ENCODE assay signal across 8 cellular contexts in genomic region chr10:92544296-92544695, GRCh38. TPM values are rescaled to one million over a fixed set of nuclear protein-coding genes. Genes with fewer than 3 reads are reported as not detected.
DNase-seq lines count a peak whose midpoint lies in the region; ATAC-seq and TF ChIP-seq lines count a peak whose summit lies in the region.

No MANE protein-coding gene starts in this region.

- H3K9ac ChIP-seq in IMR-90 (ENCODE audit: low read depth, low read length), result no peak overlapping the region

- no peak overlapping the region for H3K4me2 ChIP-seq in IMR-90 (ENCODE audit: low read depth, low read length)

- peaks cover 4% of the 10 kb centered on the region; the same call in 1 of the 2 replicates for H3K9me1 ChIP-seq in IMR-90 (ENCODE audit: insufficient read depth, low read length)

- no peak overlapping the region for H3K4ac ChIP-seq in IMR-90 (ENCODE audit: low read depth, low read length)

- H3K4me1 ChIP-seq in IMR-90 (ENCODE audit: control insufficient read depth, insufficient read depth, low read length) (peaks cover 2% of the 10 kb centered on the region), left ventricle myocardium inferior (peaks cover 15% of the 10 kb centered on the region)

- BruUV-seq in IMR-90 (replicated peaks; lab: Mats Ljungman, UMichigan), result no TSS peak

- no peaks in the 10 kb centered on the region for H3K9me3 ChIP-seq in IMR-90 (ENCODE audit: control insufficient read depth, insufficient read depth, low read length)
- H3K9me3 ChIP-seq in left ventricle myocardium inferior (replicated peaks), result no peaks in the 10 kb centered on the region

- H3K27me3 ChIP-seq in IMR-90 (ENCODE audit: control insufficient read depth, insufficient read depth, low read length), result no peaks in the 10 kb centered on the region
- H3K27me3 ChIP-seq in left ventricle myocardium inferior (ENCODE audit: low read depth), result no peaks in the 10 kb centered on the region

- H3K4me3 ChIP-seq in IMR-90 (ENCODE audit: insufficient read depth, low read depth, low read length), result no peak overlapping the region
- no peak overlapping the region for H3K4me3 ChIP-seq in left ventricle myocardium inferior

- dilution Hi-C loops in IMR-90 (cut with HindIII; ENCODE audit: low sequenced_read_pairs, unreplicated experiment), result no loop called here

- no peak overlapping the region for H3K23ac ChIP-seq in IMR-90 (ENCODE audit: low read depth, low read length)

- POLR2A ChIA-PET in IMR-90 (lab: Charles Lee; ENCODE audit: unreplicated experiment), result no interaction called here

- H3K18ac ChIP-seq in IMR-90 (ENCODE audit: low read depth, low read length), result no peak overlapping the region

- DNase-seq in ELR (ENCODE audit: low read depth) (peak; percentile 36), IMR-90 (peak; percentile 48), SKM-1 treated with dmso at 0.1 percent for 144 hours (lab: John Stamatoyannopoulos, UW; ENCODE audit: unreplicated experiment) (peak; percentile 93), iPS-NIHi7 (ENCODE audit: extremely low spot score) (peak; percentile 24), left ventricle myocardium inferior (no peak), cortex of kidney (lab: John Stamatoyannopoulos, UW) (no peak), NCI-H510A treated with DMSO at 0.1 percent for 48 hours (lab: John Stamatoyannopoulos, UW) (no peak)

- H3K79me1 ChIP-seq in IMR-90 (ENCODE audit: low read depth in 1 of 2, low read length in 2 of 2), result peaks cover 18 to 41% of the 10 kb centered on the region in 2 experiments

- H2BK15ac ChIP-seq in IMR-90 (ENCODE audit: low read depth, low read length), result no peak overlapping the region

- H3K36me3 ChIP-seq in IMR-90 (ENCODE audit: control insufficient read depth, insufficient read depth, low read length) (peaks cover 2% of the 10 kb centered on the region; the same call in 1 of the 2 replicates), left ventricle myocardium inferior (peaks cover 4% of the 10 kb centered on the region)

- no peak overlapping the region for H2AK9ac ChIP-seq in IMR-90 (replicated peaks; ENCODE audit: low read depth, low read length, poor library complexity)

- CTCF ChIA-PET in IMR-90 (lab: Yijun Ruan, JAX), result interaction anchor here (0.9 kb wide), 1 partner anchor 16 kb away, joined by 9 read pairs; no protein-coding TSS in a partner anchor

- TF ChIP-seq CTCF in IMR-90 (conservative IDR thresholded peaks at IDR 0.05; ENCODE audit: low read depth, low read length) (no peak), left ventricle myocardium inferior (IDR thresholded peaks at IDR 0.05; ENCODE audit: borderline replicate concordance) (no peak)

- in situ Hi-C loops in IMR-90 (cut with MboI; ENCODE audit: low sequenced_read_pairs), result no loop called here

- WGBS in IMR-90 (ENCODE audit: extremely low coverage in 2 of 2, insufficient read length in 1 of 2), 2 experiments, result no CpG with 5 or more reads among the region's 3 CpGs

- peaks cover 5% of the 10 kb centered on the region; the same call in 1 of the 2 replicates for H4K20me1 ChIP-seq in IMR-90 (ENCODE audit: insufficient read depth, low read length)

- ATAC-seq in IMR-90 (ENCODE audit: low read depth) (peak; percentile 27; the same call in 1 of the 2 replicates), GM19324 (IDR thresholded peaks at IDR 0.05; ENCODE audit: low FRiP score, unreplicated experiment) (no peak)

- no peak overlapping the region for H3K56ac ChIP-seq in IMR-90 (ENCODE audit: extremely low read depth, insufficient read depth, low read length)

- TF ChIP-seq POLR2A in IMR-90 (IDR thresholded peaks at IDR 0.05; ENCODE audit: low read depth, low read length), result no peak

- H4K91ac ChIP-seq in IMR-90 (ENCODE audit: insufficient read depth, low read depth, low read length), result no peak overlapping the region

- no peak overlapping the region for H2BK5ac ChIP-seq in IMR-90 (ENCODE audit: low read depth, low read length, poor library complexity, severe bottlenecking)

- H2AFZ ChIP-seq in IMR-90 (replicated peaks; ENCODE audit: low read length, poor library complexity), result no peak overlapping the region

- no peak overlapping the region for H4K5ac ChIP-seq in IMR-90 (ENCODE audit: low read depth, low read length)

- H4K8ac ChIP-seq in IMR-90 (ENCODE audit: low read depth in 2 of 2, low read length in 2 of 2), result no peak overlapping the region

- no peak overlapping the region; the same call in 1 of the 2 replicates for H3K14ac ChIP-seq in IMR-90 (replicated peaks; ENCODE audit: low read depth, low read length)

- intact Hi-C loops in IMR-90 (cut with micrococcal nuclease) (loop anchor here (2.0 kb wide), 1 partner anchor 29 kb away; no protein-coding TSS in a partner anchor), left ventricle myocardium inferior (cut with micrococcal nuclease) (no loop called here)

- no peak overlapping the region for H2AK5ac ChIP-seq in IMR-90 (ENCODE audit: low read depth, low read length)

- TF ChIP-seq RAD21 in IMR-90 (IDR thresholded peaks at IDR 0.05; ENCODE audit: low read length), result no peak

- H2BK120ac ChIP-seq in IMR-90 (ENCODE audit: low read depth, low read length), result no peak overlapping the region

- H3K27ac ChIP-seq in IMR-90 (ENCODE audit: insufficient read depth, low read length) (no peak overlapping the region), left ventricle myocardium inferior (replicated peaks) (no peak overlapping the region)

- H2BK20ac ChIP-seq in IMR-90 (ENCODE audit: low read depth, low read length), result no peak overlapping the region

TF ChIP-seq in IMR-90, 13 proteins besides CTCF, POLR2A, EP300 and RAD21:
- TF ChIP-seq CHD1 (IDR thresholded peaks at IDR 0.05; ENCODE audit: low read depth, low read length), result no peak
- no peak for TF ChIP-seq USF2 (IDR thresholded peaks at IDR 0.05; ENCODE audit: low read depth, low read length)
- TF ChIP-seq FOS (IDR thresholded peaks at IDR 0.05; ENCODE audit: low read depth, low read length), result no peak
- no peak for TF ChIP-seq ELK1 (IDR thresholded peaks at IDR 0.05; ENCODE audit: borderline replicate concordance, low read depth, low read length)
- TF ChIP-seq MAZ (IDR thresholded peaks at IDR 0.05; ENCODE audit: borderline replicate concordance, low read depth, low read length), result no peak
- TF ChIP-seq BHLHE40 (IDR thresholded peaks at IDR 0.05; ENCODE audit: low read depth, low read length), result no peak
- TF ChIP-seq NFE2L2 (IDR thresholded peaks at IDR 0.05; ENCODE audit: low read depth, low read length), result no peak
- TF ChIP-seq MAFK (IDR thresholded peaks at IDR 0.05; ENCODE audit: low read depth, low read length), result no peak
- no peak for TF ChIP-seq SMC3 (IDR thresholded peaks at IDR 0.05; ENCODE audit: low read depth, low read length)
- no peak for TF ChIP-seq RCOR1 (IDR thresholded peaks at IDR 0.05; ENCODE audit: insufficient replicate concordance, low read length)
- TF ChIP-seq MXI1 (IDR thresholded peaks at IDR 0.05; ENCODE audit: borderline replicate concordance, low read depth, low read length), result no peak
- no peak for TF ChIP-seq CEBPB (IDR thresholded peaks at IDR 0.05; ENCODE audit: low read depth, low read length)
- TF ChIP-seq RFX5 (IDR thresholded peaks at IDR 0.05; ENCODE audit: low read depth, low read length), result no peak

RNA-seq across cellular contexts. Expression of gene IDE, which starts 29.6 kb away (rescaled TPM):
- total RNA-seq in IMR-90 (2012; rRNA removed) (26.4 and 27.4 TPM in 2 replicates), left ventricle myocardium inferior (42.1 TPM)
- polyA plus RNA-seq in IMR-90 (2012; rRNA removed), result 6.9 and 9.3 TPM in 2 replicates
- polyA plus RNA-seq in IMR-90 (2012; cell fraction: cytosol; rRNA removed), result 1.9 and 2.2 TPM in 2 replicates
- 2.3 and 19.9 TPM in 2 replicates for polyA plus RNA-seq in IMR-90 (2012; cell fraction: nucleus; rRNA removed; ENCODE audit: low replicate concordance)

RNA-seq across cellular contexts. Expression of gene KIF11, which starts 48.6 kb away (rescaled TPM):
- total RNA-seq in IMR-90 (2012; rRNA removed) (18.3 and 35.0 TPM in 2 replicates), left ventricle myocardium inferior (0.96 TPM)
- polyA plus RNA-seq in IMR-90 (2012; rRNA removed), result 6.9 and 8.8 TPM in 2 replicates
- 0.57 and 1.3 TPM in 2 replicates for polyA plus RNA-seq in IMR-90 (2012; cell fraction: cytosol; rRNA removed)
- 0.51 and 2.5 TPM in 2 replicates for polyA plus RNA-seq in IMR-90 (2012; cell fraction: nucleus; rRNA removed; ENCODE audit: low replicate concordance)

Comparison
In these comparisons a context has a peak if more than half of its experiments do, and no peak if none do; other contexts are left out.
1. DNase-seq: peak in ELR (single experiment), IMR-90 (single experiment), SKM-1 treated with dmso at 0.1 percent for 144 hours (single experiment) and iPS-NIHi7 (single experiment); none in left ventricle myocardium inferior (single experiment), cortex of kidney (single experiment) and NCI-H510A treated with DMSO at 0.1 percent for 48 hours (single experiment).